12 cellular contexts compared by ENCODE assay signal in genomic region chr19:38670921-38671398, GRCh38. TPM values are rescaled to one million over a fixed set of nuclear protein-coding genes. Genes with fewer than 3 reads are reported as not detected.
DNase-seq lines count a peak whose midpoint lies in the region; ATAC-seq and TF ChIP-seq lines count a peak whose summit lies in the region.
"Had no signal": no experiment of that assay in that cellular context is flagged by ENCODE, and none has a peak within 500 bp of the region (broad histone marks: within the 10 kb centered on the region; RNA-seq: fewer than 3 reads in every experiment).

No MANE protein-coding gene starts in this region.

- H4K8ac ChIP-seq in IMR-90 (ENCODE audit: low read depth in 2 of 2, low read length in 2 of 2), result no peak overlapping the region

- H3K27ac ChIP-seq in IMR-90 (ENCODE audit: insufficient read depth, low read length) (no peak overlapping the region), caudate nucleus (ENCODE audit: low read depth, low read length) (peak overlapping the region; percentile 59), lower lobe of right lung (peak overlapping the region; percentile 37), thoracic aorta (peak overlapping the region; percentile 99 to 100)

- no TSS peak for BruUV-seq in IMR-90 (replicated peaks; lab: Mats Ljungman, UMichigan)

- H3K27me3 ChIP-seq in IMR-90 (ENCODE audit: control insufficient read depth, insufficient read depth, low read length) (no peaks in the 10 kb centered on the region), lower lobe of right lung (ENCODE audit: low read depth) (no peaks in the 10 kb centered on the region), thoracic aorta (replicated peaks; ENCODE audit: insufficient read depth) (no peaks in the 10 kb centered on the region)

- ATAC-seq in IMR-90 (ENCODE audit: low read depth) (no peak), lower lobe of right lung (no peak), thoracic aorta (ENCODE audit: insufficient number of reproducible peaks, low FRiP score, low read depth) (no peak), HG03432 (IDR thresholded peaks at IDR 0.05; ENCODE audit: unreplicated experiment) (no peak), GM18868 (IDR thresholded peaks at IDR 0.05; ENCODE audit: unreplicated experiment) (no peak)
- ATAC-seq: stimulated activated naive B cell treated with anti-CD40 and anti-IgM and Interleukin-4, amounts not matched to agents 10 μg/mL and 1 μg/mL and 100 μg/mL, for 72 hours had no signal

- H3K4ac ChIP-seq in IMR-90 (ENCODE audit: low read depth, low read length), result 0 out of 2 replicates have a peak overlapping the region, but pooled peaks have one; percentile 48

- H4K5ac ChIP-seq in IMR-90 (ENCODE audit: low read depth, low read length), result no peak overlapping the region

- POLR2A ChIA-PET in IMR-90 (lab: Charles Lee; ENCODE audit: unreplicated experiment), result interaction anchor here (1.1 kb wide), 1 partner anchor 20 kb away, joined by 4 read pairs; no protein-coding TSS in a partner anchor

- H3K9me1 ChIP-seq in IMR-90 (ENCODE audit: insufficient read depth, low read length), result peaks cover 47% of the 10 kb centered on the region

- H2BK120ac ChIP-seq in IMR-90 (ENCODE audit: low read depth, low read length), result no peak overlapping the region

- H4K20me1 ChIP-seq in IMR-90 (ENCODE audit: insufficient read depth, low read length), result peaks cover 85% of the 10 kb centered on the region

- peaks cover 10 to 70% of the 10 kb centered on the region in 2 experiments; a peak in 3 of 4 replicates for H3K79me1 ChIP-seq in IMR-90 (ENCODE audit: low read depth in 1 of 2, low read length in 2 of 2)

- H3K4me3 Mint-ChIP-seq in T-helper 2 cell treated with Interferon-gamma antibody and Interleukin-4, amounts not matched to agents 5 μg/mL and 100 μg/mL, for 36 hours, result no peak overlapping the region
- H3K4me3 Mint-ChIP-seq: stimulated activated naive B cell treated with anti-CD40 and anti-IgM and Interleukin-4, amounts not matched to agents 10 μg/mL and 1 μg/mL and 100 μg/mL, for 72 hours had no signal

- dilution Hi-C loops in IMR-90 (cut with HindIII; ENCODE audit: low sequenced_read_pairs, unreplicated experiment), result no loop called here

- H3K4me3 ChIP-seq in IMR-90 (ENCODE audit: insufficient read depth, low read depth, low read length) (no peak overlapping the region), lower lobe of right lung (no peak overlapping the region), thoracic aorta (peak overlapping the region; percentile 39)

- no peak overlapping the region for H3K56ac ChIP-seq in IMR-90 (ENCODE audit: extremely low read depth, insufficient read depth, low read length)

- H3K14ac ChIP-seq in IMR-90 (replicated peaks; ENCODE audit: low read depth, low read length), result peak overlapping the region; percentile 44; the same call in 1 of the 2 replicates

- H3K9me3 ChIP-seq in IMR-90 (ENCODE audit: control insufficient read depth, insufficient read depth, low read length) (no peaks in the 10 kb centered on the region), lower lobe of right lung (no peaks in the 10 kb centered on the region), thoracic aorta (no peaks in the 10 kb centered on the region)

- H3K27me3 Mint-ChIP-seq in T-helper 2 cell treated with Interferon-gamma antibody and Interleukin-4, amounts not matched to agents 5 μg/mL and 100 μg/mL, for 36 hours (ENCODE audit: low read depth), result no peaks in the 10 kb centered on the region
- H3K27me3 Mint-ChIP-seq: IgD-negative memory B cell; stimulated activated naive B cell treated with anti-CD40 and anti-IgM and Interleukin-4, amounts not matched to agents 10 μg/mL and 1 μg/mL and 100 μg/mL, for 72 hours had no signal

- H3K36me3 ChIP-seq in IMR-90 (ENCODE audit: control insufficient read depth, insufficient read depth, low read length) (peaks cover 8% of the 10 kb centered on the region), lower lobe of right lung (no peaks in the 10 kb centered on the region), thoracic aorta (no peaks in the 10 kb centered on the region)

- H2AK5ac ChIP-seq in IMR-90 (ENCODE audit: low read depth, low read length), result no peak overlapping the region

- H3K23ac ChIP-seq in IMR-90 (ENCODE audit: low read depth, low read length), result no peak overlapping the region

- H3K4me1 Mint-ChIP-seq in T-helper 2 cell treated with Interferon-gamma antibody and Interleukin-4, amounts not matched to agents 5 μg/mL and 100 μg/mL, for 36 hours (ENCODE audit: low read depth), result peaks cover 64% of the 10 kb centered on the region

- peak overlapping the region; percentile 17; the same call in 1 of the 2 replicates for H3K18ac ChIP-seq in IMR-90 (ENCODE audit: low read depth, low read length)

- in situ Hi-C loops in IMR-90 (cut with MboI; ENCODE audit: low sequenced_read_pairs) (no loop called here), GM13977 (cut with MboI; ENCODE audit: low pct_unique_long_range_greater_than_20kb, low sequenced_read_pairs, unreplicated experiment) (no loop called here)

- no peak overlapping the region for H3K27ac Mint-ChIP-seq in T-helper 2 cell treated with Interferon-gamma antibody and Interleukin-4, amounts not matched to agents 5 μg/mL and 100 μg/mL, for 36 hours
- H3K27ac Mint-ChIP-seq: stimulated activated naive B cell treated with anti-CD40 and anti-IgM and Interleukin-4, amounts not matched to agents 10 μg/mL and 1 μg/mL and 100 μg/mL, for 72 hours had no signal

- TF ChIP-seq POLR2A in IMR-90 (IDR thresholded peaks at IDR 0.05; ENCODE audit: low read depth, low read length), result no peak

- peaks cover 58% of the 10 kb centered on the region for H3K4me1 ChIP-seq in IMR-90 (ENCODE audit: control insufficient read depth, insufficient read depth, low read length)
- H3K4me1 ChIP-seq in lower lobe of right lung, result peaks cover 85% of the 10 kb centered on the region
- peaks cover 78 to 96% of the 10 kb centered on the region in 2 donors for H3K4me1 ChIP-seq in thoracic aorta (ENCODE audit: control insufficient read depth in 1 of 2, low read depth in 2 of 2)

- no peaks in the 10 kb centered on the region for H3K9me3 Mint-ChIP-seq in T-helper 2 cell treated with Interferon-gamma antibody and Interleukin-4, amounts not matched to agents 5 μg/mL and 100 μg/mL, for 36 hours
- H3K9me3 Mint-ChIP-seq: IgD-negative memory B cell; stimulated activated naive B cell treated with anti-CD40 and anti-IgM and Interleukin-4, amounts not matched to agents 10 μg/mL and 1 μg/mL and 100 μg/mL, for 72 hours had no signal

- intact Hi-C loops in IMR-90 (cut with micrococcal nuclease), result no loop called here
- intact Hi-C loops in lower lobe of right lung (cut with DNase I), result no loop called here

- TF ChIP-seq CTCF in IMR-90 (conservative IDR thresholded peaks at IDR 0.05; ENCODE audit: low read depth, low read length), result no peak
- TF ChIP-seq CTCF in lower lobe of right lung (IDR thresholded peaks at IDR 0.05), result no peak
- no peak for TF ChIP-seq CTCF in thoracic aorta (IDR thresholded peaks at IDR 0.05)
- no peak for TF ChIP-seq CTCF in GM13977 (IDR thresholded peaks at IDR 0.05; ENCODE audit: extremely low read depth, insufficient read depth, missing control alignments)

- no peak overlapping the region for H2AK9ac ChIP-seq in IMR-90 (replicated peaks; ENCODE audit: low read depth, low read length, poor library complexity)

- DNase-seq in IMR-90 (no peak), caudate nucleus (lab: John Stamatoyannopoulos, UW) (no peak), lower lobe of right lung (no peak), thoracic aorta (ENCODE audit: low spot score) (no peak), GM13977 (ENCODE audit: low spot score) (no peak)
- DNase-seq in T-helper 2 cell treated with Interferon-gamma antibody and Interleukin-4, amounts not matched to agents 5 μg/mL and 100 μg/mL, for 36 hours (ENCODE audit: low spot score), result no peak
- DNase-seq: H7; RPMI8226; stimulated activated naive B cell treated with anti-CD40 and anti-IgM and Interleukin-4, amounts not matched to agents 10 μg/mL and 1 μg/mL and 100 μg/mL, for 72 hours had no signal

- no peak overlapping the region for H2BK5ac ChIP-seq in IMR-90 (ENCODE audit: low read depth, low read length, poor library complexity, severe bottlenecking)

- H3K9ac ChIP-seq in IMR-90 (ENCODE audit: low read depth, low read length), result no peak overlapping the region

- peaks cover 31% of the 10 kb centered on the region for H3K36me3 Mint-ChIP-seq in T-helper 2 cell treated with Interferon-gamma antibody and Interleukin-4, amounts not matched to agents 5 μg/mL and 100 μg/mL, for 36 hours (ENCODE audit: low read depth)

- no CpG with 5 or more reads among the region's 3 CpGs for WGBS in IMR-90 (ENCODE audit: extremely low coverage in 2 of 2, insufficient read length in 1 of 2), 2 experiments

- no peak for TF ChIP-seq RAD21 in IMR-90 (IDR thresholded peaks at IDR 0.05; ENCODE audit: low read length)

- CTCF ChIA-PET in IMR-90 (lab: Yijun Ruan, JAX), result no interaction called here

- H2BK15ac ChIP-seq in IMR-90 (ENCODE audit: low read depth, low read length), result no peak overlapping the region

- no peak overlapping the region for H2AFZ ChIP-seq in IMR-90 (replicated peaks; ENCODE audit: low read length, poor library complexity)

- H2BK20ac ChIP-seq in IMR-90 (ENCODE audit: low read depth, low read length), result no peak overlapping the region

- no peak overlapping the region for H4K91ac ChIP-seq in IMR-90 (ENCODE audit: insufficient read depth, low read depth, low read length)

- no peak overlapping the region for H3K4me2 ChIP-seq in IMR-90 (ENCODE audit: low read depth, low read length)

TF ChIP-seq in IMR-90, 13 proteins besides CTCF, POLR2A, EP300 and RAD21 (continues in another document):
- TF ChIP-seq MAZ (IDR thresholded peaks at IDR 0.05; ENCODE audit: borderline replicate concordance, low read depth, low read length) (no peak), FOS (IDR thresholded peaks at IDR 0.05; ENCODE audit: low read depth, low read length) (no peak), RFX5 (IDR thresholded peaks at IDR 0.05; ENCODE audit: low read depth, low read length) (no peak), CEBPB (IDR thresholded peaks at IDR 0.05; ENCODE audit: low read depth, low read length) (no peak)

RNA-seq across cellular contexts. Expression of gene ACTN4, which starts 23.5 kb away (rescaled TPM):
- total RNA-seq in IMR-90 (2012; rRNA removed) (614 and 659 TPM in 2 replicates), lower lobe of right lung (454 TPM), thoracic aorta (1,000 to 10,000 TPM in 1 of 2 donors, 100 to 1,000 TPM in 1; 668 to 1,387 TPM)
- polyA plus RNA-seq in IMR-90 (2012; rRNA removed), result 497 and 541 TPM in 2 replicates
- 291 and 549 TPM in 2 replicates for polyA plus RNA-seq in IMR-90 (2012; cell fraction: cytosol; rRNA removed)
- 608 and 1,383 TPM in 2 replicates for polyA plus RNA-seq in IMR-90 (2012; cell fraction: nucleus; rRNA removed; ENCODE audit: low replicate concordance)

RNA-seq across cellular contexts. Expression of gene EIF3K, which starts 52.0 kb away (rescaled TPM):
- total RNA-seq in IMR-90 (2012; rRNA removed) (965 and 1,137 TPM in 2 replicates), lower lobe of right lung (229 TPM), thoracic aorta (100 to 1,000 TPM; 237 to 302 TPM)
- polyA plus RNA-seq in IMR-90 (2012; rRNA removed), result 524 and 575 TPM in 2 replicates
- polyA plus RNA-seq in IMR-90 (2012; cell fraction: cytosol; rRNA removed), result 561 and 960 TPM in 2 replicates
- polyA plus RNA-seq in IMR-90 (2012; cell fraction: nucleus; rRNA removed; ENCODE audit: low replicate concordance), result 263 and 486 TPM in 2 replicates

RNA-seq across cellular contexts. Expression of gene MAP4K1, which starts 53.2 kb away (rescaled TPM):
- total RNA-seq in IMR-90 (2012; rRNA removed) (not detected in 2 replicates), lower lobe of right lung (11.4 TPM), thoracic aorta (10 to 100 TPM in 1 of 2 donors, 1 to 10 TPM in 1; 4.6 to 33.7 TPM)
- polyA plus RNA-seq in IMR-90 (2012; rRNA removed), result 0.16 and 0.22 TPM in 2 replicates
- 0.04 and 0.38 TPM in 2 replicates for polyA plus RNA-seq in IMR-90 (2012; cell fraction: cytosol; rRNA removed)
- polyA plus RNA-seq in IMR-90 (2012; cell fraction: nucleus; rRNA removed; ENCODE audit: low replicate concordance), result 1.5 and 1.7 TPM in 2 replicates
